In the genomic region with DNA sequence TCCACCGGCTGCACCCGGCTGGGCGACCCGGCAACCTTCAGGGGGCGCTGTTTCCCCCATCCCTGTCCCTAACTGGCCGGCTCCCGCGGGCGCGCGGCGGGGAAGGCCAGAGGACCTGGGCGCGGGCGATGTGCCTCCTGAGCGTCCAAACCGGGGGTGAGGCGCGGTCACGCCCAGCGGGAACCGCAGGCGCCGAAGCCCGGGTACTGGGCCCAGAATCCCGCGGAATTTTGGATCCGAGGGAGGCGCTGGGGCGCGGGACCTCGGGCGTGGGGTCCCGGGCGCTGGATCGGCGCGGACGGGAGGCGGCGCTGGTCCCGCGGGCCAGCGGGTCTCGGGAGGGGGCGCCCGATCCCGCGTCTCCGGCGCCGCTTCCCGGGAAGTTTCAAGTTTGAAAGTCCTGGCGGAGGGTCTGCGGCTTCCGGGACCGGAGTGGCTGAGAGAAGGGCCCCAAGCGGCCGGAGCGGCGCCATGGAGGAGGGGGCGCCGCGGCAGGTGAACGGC, we compare ENCODE assay signal across 8 cellular contexts. TPM values are rescaled to one million over a fixed set of nuclear protein-coding genes. Genes with fewer than 3 reads are reported as not detected.
DNase-seq lines count a peak whose midpoint lies in the region; ATAC-seq and TF ChIP-seq lines count a peak whose summit lies in the region.

Gene PKN3 (plus strand): TSS at position 59 of the 504 bp plus-strand sequence. CDS start 413 bp downstream, at position 472.

- H3K9me3 Mint-ChIP-seq in CD4-positive, CD25-positive, alpha-beta regulatory T cell = no peaks in the 10 kb centered on the region
- H3K9me3 Mint-ChIP-seq in activated T-cell treated with anti-CD3 and anti-CD28 coated beads, Interleukin-2, amount 50 U/mL, for 24 hours = no peaks in the 10 kb centered on the region
- no peaks in the 10 kb centered on the region for H3K9me3 Mint-ChIP-seq in naive B cell
- H3K9me3 Mint-ChIP-seq in stimulated activated memory B cell treated with anti-CD40 and anti-IgM and Interleukin-4, amounts not matched to agents 10 μg/mL and 1 μg/mL and 100 μg/mL, for 72 hours = no peaks in the 10 kb centered on the region

- peak within 1 kb of the TSS; percentile 37 for H3K4me3 ChIP-seq in CD4-positive, CD25-positive, alpha-beta regulatory T cell (ENCODE audit: low read depth, low read length)
- peak within 1 kb of the TSS; percentile 69 to 81 (median 77) for H3K4me3 ChIP-seq in esophagus muscularis mucosa

- no peak for TF ChIP-seq EP300 in esophagus muscularis mucosa (IDR thresholded peaks at IDR 0.05)

- H3K27ac Mint-ChIP-seq in CD4-positive, CD25-positive, alpha-beta regulatory T cell = peak within 1 kb of the TSS; percentile 71 to 96 (median 87)
- peak within 1 kb of the TSS; percentile 70 for H3K27ac Mint-ChIP-seq in activated T-cell treated with anti-CD3 and anti-CD28 coated beads, Interleukin-2, amount 50 U/mL, for 24 hours
- peak within 1 kb of the TSS in 4 of 6 donors; percentile 33 to 72 (median 54) for H3K27ac Mint-ChIP-seq in naive B cell
- H3K27ac Mint-ChIP-seq in stimulated activated memory B cell treated with anti-CD40 and anti-IgM and Interleukin-4, amounts not matched to agents 10 μg/mL and 1 μg/mL and 100 μg/mL, for 72 hours = peak within 1 kb of the TSS; percentile 58

- H3K27me3 ChIP-seq in CD4-positive, CD25-positive, alpha-beta regulatory T cell (ENCODE audit: control insufficient read depth, insufficient read depth, low read length) = no peaks in the 10 kb centered on the region
- no peaks in the 10 kb centered on the region for H3K27me3 ChIP-seq in esophagus muscularis mucosa

- H3K36me3 Mint-ChIP-seq in CD4-positive, CD25-positive, alpha-beta regulatory T cell = no peaks in the 10 kb centered on the region
- H3K36me3 Mint-ChIP-seq in activated T-cell treated with anti-CD3 and anti-CD28 coated beads, Interleukin-2, amount 50 U/mL, for 24 hours (ENCODE audit: low read depth) = peaks cover 5% of the 10 kb centered on the region
- no peaks in the 10 kb centered on the region for H3K36me3 Mint-ChIP-seq in naive B cell
- H3K36me3 Mint-ChIP-seq in stimulated activated memory B cell treated with anti-CD40 and anti-IgM and Interleukin-4, amounts not matched to agents 10 μg/mL and 1 μg/mL and 100 μg/mL, for 72 hours = no peaks in the 10 kb centered on the region

- peak; percentile 77 to 82 for ATAC-seq in CD4-positive, CD25-positive, alpha-beta regulatory T cell (ENCODE audit: low read depth in 2 of 2)
- ATAC-seq in HG03521 (IDR thresholded peaks at IDR 0.05; ENCODE audit: unreplicated experiment) = peak; percentile 69
- ATAC-seq in naive B cell (ENCODE audit: low read depth in 2 of 2) = peak; percentile 90 to 92
- ATAC-seq in stimulated activated memory B cell treated with anti-CD40 and anti-IgM and Interleukin-4, amounts not matched to agents 10 μg/mL and 1 μg/mL and 100 μg/mL, for 72 hours = peak; percentile 91

- peak within 1 kb of the TSS; percentile 90 to 99 (median 93) for H3K4me3 Mint-ChIP-seq in CD4-positive, CD25-positive, alpha-beta regulatory T cell
- peak within 1 kb of the TSS; percentile 76 for H3K4me3 Mint-ChIP-seq in activated T-cell treated with anti-CD3 and anti-CD28 coated beads, Interleukin-2, amount 50 U/mL, for 24 hours
- H3K4me3 Mint-ChIP-seq in naive B cell = peak within 1 kb of the TSS; percentile 81 to 94 (median 90)
- H3K4me3 Mint-ChIP-seq in stimulated activated memory B cell treated with anti-CD40 and anti-IgM and Interleukin-4, amounts not matched to agents 10 μg/mL and 1 μg/mL and 100 μg/mL, for 72 hours = peak within 1 kb of the TSS; percentile 90

- DNase-seq in CD4-positive, CD25-positive, alpha-beta regulatory T cell = peak; percentile 69 to 79 (median 77)
- DNase-seq in GM19240 (ENCODE audit: insufficient read length, low spot score) = peak; percentile 92
- DNase-seq in OCI-M1 (lab: John Stamatoyannopoulos, UW) = peak; percentile 91
- DNase-seq in activated T-cell treated with anti-CD3 and anti-CD28 coated beads, Interleukin-2, amount 50 U/mL, for 24 hours = peak; percentile 91
- DNase-seq in esophagus muscularis mucosa (ENCODE audit: extremely low spot score) = no peak
- DNase-seq in naive B cell = peak; percentile 81

- no peak for TF ChIP-seq POLR2A in esophagus muscularis mucosa (IDR thresholded peaks at IDR 0.05; ENCODE audit: low read depth)

- H3K4me1 Mint-ChIP-seq in CD4-positive, CD25-positive, alpha-beta regulatory T cell = peaks cover 0 to 11% (median 6%) of the 10 kb centered on the region in 4 donors
- H3K4me1 Mint-ChIP-seq in activated T-cell treated with anti-CD3 and anti-CD28 coated beads, Interleukin-2, amount 50 U/mL, for 24 hours (ENCODE audit: low read depth) = peaks cover 16% of the 10 kb centered on the region
- H3K4me1 Mint-ChIP-seq in naive B cell = peaks cover 16% of the 10 kb centered on the region in 3 donors
- peaks cover 22% of the 10 kb centered on the region for H3K4me1 Mint-ChIP-seq in stimulated activated memory B cell treated with anti-CD40 and anti-IgM and Interleukin-4, amounts not matched to agents 10 μg/mL and 1 μg/mL and 100 μg/mL, for 72 hours

- 0% methylated on average over 5 of the region's 65 CpGs for WGBS in esophagus muscularis mucosa

- no peaks in the 10 kb centered on the region for H3K9me3 ChIP-seq in CD4-positive, CD25-positive, alpha-beta regulatory T cell (ENCODE audit: control insufficient read depth in 2 of 2, low read length in 2 of 2)
- H3K9me3 ChIP-seq in esophagus muscularis mucosa = no peaks in the 10 kb centered on the region

- intact Hi-C loops in esophagus muscularis mucosa (cut with DNase I) = loop anchor here (2.0 to 5.0 kb wide), 2 partner anchors 55 to 84 kb away; partner anchors contain the start of gene TBC1D13

- H3K27me3 Mint-ChIP-seq in CD4-positive, CD25-positive, alpha-beta regulatory T cell = no peaks in the 10 kb centered on the region
- no peaks in the 10 kb centered on the region for H3K27me3 Mint-ChIP-seq in activated T-cell treated with anti-CD3 and anti-CD28 coated beads, Interleukin-2, amount 50 U/mL, for 24 hours
- H3K27me3 Mint-ChIP-seq in naive B cell = no peaks in the 10 kb centered on the region
- H3K27me3 Mint-ChIP-seq in stimulated activated memory B cell treated with anti-CD40 and anti-IgM and Interleukin-4, amounts not matched to agents 10 μg/mL and 1 μg/mL and 100 μg/mL, for 72 hours = no peaks in the 10 kb centered on the region

- H3K36me3 ChIP-seq in CD4-positive, CD25-positive, alpha-beta regulatory T cell (ENCODE audit: control insufficient read depth, insufficient read depth, low read length) = no peaks in the 10 kb centered on the region
- H3K36me3 ChIP-seq in esophagus muscularis mucosa = peaks cover 0 to 13% (median 0%) of the 10 kb centered on the region in 4 donors

- TF ChIP-seq CTCF in esophagus muscularis mucosa (IDR thresholded peaks at IDR 0.05) = peak; percentile 86 to 92 (median 89)

- peak within 1 kb of the TSS; percentile 33 for H3K27ac ChIP-seq in CD4-positive, CD25-positive, alpha-beta regulatory T cell (ENCODE audit: insufficient read depth, low read length, poor library complexity, severe bottlenecking)
- peak within 1 kb of the TSS; percentile 74 to 85 (median 80) for H3K27ac ChIP-seq in esophagus muscularis mucosa (replicated peaks in 1 of 4)

- H3K4me1 ChIP-seq in CD4-positive, CD25-positive, alpha-beta regulatory T cell (ENCODE audit: control insufficient read depth, insufficient read depth, low read length, poor library complexity, severe bottlenecking) = peaks cover 20% of the 10 kb centered on the region
- peaks cover 6 to 27% (median 23%) of the 10 kb centered on the region in 4 donors for H3K4me1 ChIP-seq in esophagus muscularis mucosa

RNA-seq across cellular contexts. Expression of gene PKN3, which starts in this region (rescaled TPM):
- 2.6 TPM for total RNA-seq in CD4-positive, CD25-positive, alpha-beta regulatory T cell
- polyA plus RNA-seq in CD4-positive, CD25-positive, alpha-beta regulatory T cell = under 1 TPM in 3 of 4 donors, not detected in 1; 0.69 to 0.96 (median 0.70) TPM
- 1 to 10 TPM; 4.0 to 10.0 (median 7.6) TPM for total RNA-seq in esophagus muscularis mucosa
- polyA plus RNA-seq in naive B cell (ENCODE audit: low read depth in 6 of 6) = under 1 TPM in 5 of 6 donors, not detected in 1; 0.12 to 0.92 (median 0.50) TPM

Comparison
In these comparisons a context has a peak if more than half of its experiments do, and no peak if none do; other contexts are left out.
1. Peak in DNase-seq and ATAC-seq in naive B cell; RNA of the gene not detected or under 1 TPM.